In the genomic region with DNA sequence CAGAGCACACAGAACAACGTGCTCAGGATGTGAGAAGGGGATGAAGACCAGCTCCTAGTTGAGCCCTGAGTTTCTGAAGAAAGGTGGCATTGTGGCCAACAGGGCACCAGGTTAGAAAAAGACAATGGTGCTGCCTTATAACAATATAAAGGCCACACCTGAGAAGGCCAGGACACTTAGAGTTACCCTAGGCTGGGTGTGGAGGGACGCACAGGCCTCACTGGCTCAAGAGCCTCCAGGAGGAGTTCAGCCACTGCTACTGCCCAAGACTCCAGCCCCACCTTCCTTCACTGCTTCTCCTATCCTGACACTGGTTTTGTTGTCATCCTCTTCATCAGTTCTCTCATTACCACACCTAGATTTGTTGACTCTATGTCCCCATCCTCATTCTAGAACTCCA, we compare ENCODE assay signal across 23 cellular contexts. TPM values are rescaled to one million over a fixed set of nuclear protein-coding genes. Genes with fewer than 3 reads are reported as not detected.
DNase-seq lines count a peak whose midpoint lies in the region; ATAC-seq and TF ChIP-seq lines count a peak whose summit lies in the region.
"Had no signal": no experiment of that assay in that cellular context is flagged by ENCODE, and none has a peak within 500 bp of the region (broad histone marks: within the 10 kb centered on the region; RNA-seq: fewer than 3 reads in every experiment).

No MANE protein-coding gene starts in this region.

- DNase-seq in AG04450 (ENCODE audit: low read depth, low spot score): no peak
- DNase-seq in mucosa of descending colon: peak in 1 of 3 donors; percentile 42
- no peak for DNase-seq in activated naive CD8-positive, alpha-beta T cell treated with anti-CD3 and anti-CD28 coated beads, Interleukin-2, amount 50 U/mL, for 24 hours
- no peak for DNase-seq in SIG-M5 (lab: John Stamatoyannopoulos, UW)
- DNase-seq in type B pancreatic cell (ENCODE audit: extremely low spot score, unreplicated experiment): no peak
- no peak for DNase-seq in NCI-H1436 (lab: John Stamatoyannopoulos, UW)
- DNase-seq: 8988T; BE2C; Calu3; CD4-positive, alpha-beta T cell; GF-D8; KBM-7; NCI-H1105 treated with DMSO at 0.1 percent for 48 hours; NCI-H1694 treated with DMSO at 0.1 percent for 48 hours; NCI-H2107; NCI-H2227 treated with DMSO at 0.1 percent for 48 hours; NCI-H510A treated with DMSO at 0.1 percent for 48 hours; NCI-H82; OCI-M1; RPMI8226; SHP77 treated with DMSO at 0.1 percent for 48 hours had no signal

- H3K36me3 Mint-ChIP-seq in activated naive CD8-positive, alpha-beta T cell treated with anti-CD3 and anti-CD28 coated beads, Interleukin-2, amount 50 U/mL, for 24 hours (ENCODE audit: low read depth): no peaks in the 10 kb centered on the region
- no peaks in the 10 kb centered on the region for H3K36me3 Mint-ChIP-seq in type B pancreatic cell

- no peaks in the 10 kb centered on the region for H3K27me3 ChIP-seq in AG04450 (ENCODE audit: control insufficient read depth, insufficient read depth, low read length)
- H3K27me3 ChIP-seq in skeletal muscle satellite cell (ENCODE audit: control insufficient read depth, insufficient read depth, low read length): no peaks in the 10 kb centered on the region
- H3K27me3 ChIP-seq: BE2C had no signal

- H3K4me1 ChIP-seq in mucosa of descending colon (ENCODE audit: low read depth) (peaks cover 6% of the 10 kb centered on the region), skeletal muscle satellite cell (ENCODE audit: control insufficient read depth, insufficient read depth, low read length) (peaks cover 28% of the 10 kb centered on the region)
- H3K4me1 ChIP-seq: BE2C had no signal

- no peaks in the 10 kb centered on the region for H3K4me1 Mint-ChIP-seq in activated naive CD8-positive, alpha-beta T cell treated with anti-CD3 and anti-CD28 coated beads, Interleukin-2, amount 50 U/mL, for 24 hours
- no peaks in the 10 kb centered on the region for H3K4me1 Mint-ChIP-seq in type B pancreatic cell (ENCODE audit: unreplicated experiment)

- no peaks in the 10 kb centered on the region for H3K9me3 Mint-ChIP-seq in activated naive CD8-positive, alpha-beta T cell treated with anti-CD3 and anti-CD28 coated beads, Interleukin-2, amount 50 U/mL, for 24 hours
- H3K9me3 Mint-ChIP-seq in type B pancreatic cell: no peaks in the 10 kb centered on the region
- H3K9me3 Mint-ChIP-seq: CD4-positive, alpha-beta T cell had no signal

- TF ChIP-seq CTCF in AG04450 (IDR thresholded peaks at IDR 0.05; ENCODE audit: low read depth, low read length) (no peak), mucosa of descending colon (IDR thresholded peaks at IDR 0.05) (no peak), type B pancreatic cell (conservative IDR thresholded peaks at IDR 0.05) (no peak)

- no peak overlapping the region for H3K4me3 Mint-ChIP-seq in activated naive CD8-positive, alpha-beta T cell treated with anti-CD3 and anti-CD28 coated beads, Interleukin-2, amount 50 U/mL, for 24 hours
- H3K4me3 Mint-ChIP-seq in type B pancreatic cell: no peak overlapping the region
- H3K4me3 Mint-ChIP-seq: CD4-positive, alpha-beta T cell had no signal

- H3K27ac ChIP-seq in AG04450 (ENCODE audit: low read depth, low read length): peak overlapping the region; percentile 33

- POLR2A ChIA-PET in AG04450 (lab: Yijun Ruan, JAX): interaction anchor here (0.5 kb wide), 1 partner anchor 201 kb away, joined by 4 read pairs; no protein-coding TSS in a partner anchor

- no peak overlapping the region for H3K4me3 ChIP-seq in AG04450 (ENCODE audit: low read depth, low read length)
- no peak overlapping the region for H3K4me3 ChIP-seq in mucosa of descending colon
- no peak overlapping the region for H3K4me3 ChIP-seq in skeletal muscle satellite cell (ENCODE audit: low read length)

- no peaks in the 10 kb centered on the region for H3K9me3 ChIP-seq in AG04450 (ENCODE audit: control insufficient read depth, insufficient read depth, low read length)
- no peaks in the 10 kb centered on the region for H3K9me3 ChIP-seq in mucosa of descending colon
- H3K9me3 ChIP-seq in skeletal muscle satellite cell (replicated peaks; ENCODE audit: low read length): no peaks in the 10 kb centered on the region
- H3K9me3 ChIP-seq: BE2C had no signal

- intact Hi-C loops in mucosa of descending colon (cut with DNase I, micrococcal nuclease): loop anchor here in 1 of 2 donors (5.0 to 10.0 kb wide), 2 partner anchors 115 to 418 kb away; a partner anchor contains a TSS

- H3K36me3 ChIP-seq in mucosa of descending colon (ENCODE audit: low read depth): no peaks in the 10 kb centered on the region
- H3K36me3 ChIP-seq in skeletal muscle satellite cell (ENCODE audit: insufficient read depth, low read length): peaks cover 10% of the 10 kb centered on the region
- H3K36me3 ChIP-seq: BE2C had no signal

- peaks cover 4% of the 10 kb centered on the region for H3K27me3 Mint-ChIP-seq in activated naive CD8-positive, alpha-beta T cell treated with anti-CD3 and anti-CD28 coated beads, Interleukin-2, amount 50 U/mL, for 24 hours
- H3K27me3 Mint-ChIP-seq in type B pancreatic cell: no peaks in the 10 kb centered on the region

- H3K4me2 ChIP-seq in skeletal muscle satellite cell (ENCODE audit: low read length): no peak overlapping the region

- ATAC-seq in SK-N-SH treated with all-trans-retinoic acid at 6 μM for 48 hours: peak; percentile 47
- ATAC-seq in mucosa of descending colon: peak; percentile 68
- ATAC-seq in activated naive CD8-positive, alpha-beta T cell treated with anti-CD3 and anti-CD28 coated beads, Interleukin-2, amount 50 U/mL, for 24 hours: no peak

- CTCF ChIA-PET in AG04450 (lab: Charles Lee): interaction anchor here (1.9 to 3.8 kb wide), 2 partner anchors 8 to 55 kb away, joined by 5 to 44 read pairs; a partner anchor contains a TSS

- no peak overlapping the region for H3K27ac Mint-ChIP-seq in activated naive CD8-positive, alpha-beta T cell treated with anti-CD3 and anti-CD28 coated beads, Interleukin-2, amount 50 U/mL, for 24 hours
- H3K27ac Mint-ChIP-seq in type B pancreatic cell: no peak overlapping the region
- H3K27ac Mint-ChIP-seq: CD4-positive, alpha-beta T cell had no signal

- H3K9ac ChIP-seq in skeletal muscle satellite cell (ENCODE audit: low read depth, low read length): peak overlapping the region; percentile 28

TF ChIP-seq in SK-N-SH treated with all-trans-retinoic acid at 6 μM for 48 hours, 23 proteins besides CTCF, POLR2A, EP300 and RAD21:
- TF ChIP-seq BACH2 (CRISPR knock-in tag; IDR thresholded peaks at IDR 0.05; ENCODE audit: borderline replicate concordance) (no peak), RARB (CRISPR knock-in tag; IDR thresholded peaks at IDR 0.05) (no peak), GLIS3 (CRISPR knock-in tag; IDR thresholded peaks at IDR 0.05) (no peak), OSR1 (CRISPR knock-in tag; IDR thresholded peaks at IDR 0.05) (no peak), ZFP30 (CRISPR knock-in tag; IDR thresholded peaks at IDR 0.05) (no peak), ZFP3 (CRISPR knock-in tag; IDR thresholded peaks at IDR 0.05) (no peak), TOX (CRISPR knock-in tag; IDR thresholded peaks at IDR 0.05; ENCODE audit: borderline replicate concordance) (no peak), TCF4 (CRISPR knock-in tag; IDR thresholded peaks at IDR 0.05; ENCODE audit: borderline replicate concordance) (no peak), SNAI2 (CRISPR knock-in tag; IDR thresholded peaks at IDR 0.05) (no peak)
- TF ChIP-seq, protein P1, sequence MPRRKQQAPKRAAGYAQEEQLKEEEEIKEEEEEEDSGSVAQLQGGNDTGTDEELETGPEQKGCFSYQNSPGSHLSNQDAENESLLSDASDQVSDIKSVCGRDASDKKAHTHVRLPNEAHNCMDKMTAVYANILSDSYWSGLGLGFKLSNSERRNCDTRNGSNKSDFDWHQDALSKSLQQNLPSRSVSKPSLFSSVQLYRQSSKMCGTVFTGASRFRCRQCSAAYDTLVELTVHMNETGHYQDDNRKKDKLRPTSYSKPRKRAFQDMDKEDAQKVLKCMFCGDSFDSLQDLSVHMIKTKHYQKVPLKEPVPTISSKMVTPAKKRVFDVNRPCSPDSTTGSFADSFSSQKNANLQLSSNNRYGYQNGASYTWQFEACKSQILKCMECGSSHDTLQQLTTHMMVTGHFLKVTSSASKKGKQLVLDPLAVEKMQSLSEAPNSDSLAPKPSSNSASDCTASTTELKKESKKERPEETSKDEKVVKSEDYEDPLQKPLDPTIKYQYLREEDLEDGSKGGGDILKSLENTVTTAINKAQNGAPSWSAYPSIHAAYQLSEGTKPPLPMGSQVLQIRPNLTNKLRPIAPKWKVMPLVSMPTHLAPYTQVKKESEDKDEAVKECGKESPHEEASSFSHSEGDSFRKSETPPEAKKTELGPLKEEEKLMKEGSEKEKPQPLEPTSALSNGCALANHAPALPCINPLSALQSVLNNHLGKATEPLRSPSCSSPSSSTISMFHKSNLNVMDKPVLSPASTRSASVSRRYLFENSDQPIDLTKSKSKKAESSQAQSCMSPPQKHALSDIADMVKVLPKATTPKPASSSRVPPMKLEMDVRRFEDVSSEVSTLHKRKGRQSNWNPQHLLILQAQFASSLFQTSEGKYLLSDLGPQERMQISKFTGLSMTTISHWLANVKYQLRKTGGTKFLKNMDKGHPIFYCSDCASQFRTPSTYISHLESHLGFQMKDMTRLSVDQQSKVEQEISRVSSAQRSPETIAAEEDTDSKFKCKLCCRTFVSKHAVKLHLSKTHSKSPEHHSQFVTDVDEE (CRISPR knock-in tag; IDR thresholded peaks at IDR 0.05): no peak
- TF ChIP-seq, protein P2, sequence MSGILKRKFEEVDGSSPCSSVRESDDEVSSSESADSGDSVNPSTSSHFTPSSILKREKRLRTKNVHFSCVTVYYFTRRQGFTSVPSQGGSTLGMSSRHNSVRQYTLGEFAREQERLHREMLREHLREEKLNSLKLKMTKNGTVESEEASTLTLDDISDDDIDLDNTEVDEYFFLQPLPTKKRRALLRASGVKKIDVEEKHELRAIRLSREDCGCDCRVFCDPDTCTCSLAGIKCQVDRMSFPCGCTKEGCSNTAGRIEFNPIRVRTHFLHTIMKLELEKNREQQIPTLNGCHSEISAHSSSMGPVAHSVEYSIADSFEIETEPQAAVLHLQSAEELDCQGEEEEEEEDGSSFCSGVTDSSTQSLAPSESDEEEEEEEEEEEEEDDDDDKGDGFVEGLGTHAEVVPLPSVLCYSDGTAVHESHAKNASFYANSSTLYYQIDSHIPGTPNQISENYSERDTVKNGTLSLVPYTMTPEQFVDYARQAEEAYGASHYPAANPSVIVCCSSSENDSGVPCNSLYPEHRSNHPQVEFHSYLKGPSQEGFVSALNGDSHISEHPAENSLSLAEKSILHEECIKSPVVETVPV (CRISPR knock-in tag; IDR thresholded peaks at IDR 0.05): no peak

RNA-seq across cellular contexts. Expression of a gene that starts 55.2 kb away (rescaled TPM):
- 9.2 and 15.4 TPM in 2 replicates for polyA plus RNA-seq in AG04450 (2011; rRNA removed)
- 4.1 and 6.7 TPM in 2 replicates for polyA minus RNA-seq in AG04450 (2011; rRNA and poly(A)+ RNA removed)
- 1 to 10 TPM in 1 of 3 donors, under 1 TPM in 2; 0.17 to 1.4 (median 0.31) TPM for total RNA-seq in mucosa of descending colon
- total RNA-seq in skeletal muscle satellite cell (2012; rRNA removed): 7.9 and 8.3 TPM in 2 replicates
- 1.3 and 2.7 TPM in 2 replicates for total RNA-seq in type B pancreatic cell (ENCODE audit: low replicate concordance)
- total RNA-seq: CD4-positive, alpha-beta T cell had no signal
